26 cellular contexts compared by ENCODE assay signal in the genomic region with DNA sequence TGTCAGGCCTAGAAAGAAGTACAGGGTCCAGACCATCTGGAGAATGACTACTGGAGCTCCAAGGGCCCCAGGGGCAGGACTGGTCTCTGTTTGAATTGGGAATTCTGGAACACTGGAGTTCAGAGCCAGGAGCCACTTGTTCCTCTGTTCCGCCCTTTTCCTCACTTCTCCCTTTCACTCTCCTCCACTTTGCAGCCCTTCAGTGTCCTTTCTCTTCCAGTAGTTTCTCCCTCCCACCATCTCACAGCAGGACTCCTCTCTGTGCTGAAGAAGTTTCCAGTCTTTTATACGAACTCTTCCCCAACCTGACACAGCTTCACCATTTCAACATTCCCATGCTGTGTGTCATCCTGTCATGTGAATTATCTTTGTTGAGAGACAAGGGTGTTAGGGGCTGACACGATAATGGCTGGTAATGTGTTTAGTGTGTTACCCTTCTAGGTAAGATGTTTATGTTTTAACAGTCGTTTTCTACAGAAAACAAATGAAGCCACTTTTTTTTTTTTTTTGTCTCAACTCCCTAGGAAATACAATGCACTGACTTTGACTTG.
DNase-seq lines count a peak whose midpoint lies in the region; ATAC-seq and TF ChIP-seq lines count a peak whose summit lies in the region.
"Had no signal": no experiment of that assay in that cellular context is flagged by ENCODE, and none has a peak within 500 bp of the region (broad histone marks: within the 10 kb centered on the region; RNA-seq: fewer than 3 reads in every experiment).

No MANE protein-coding gene starts in this region.

- 53 to 60% (median 56%) methylated on average over 4 of the region's 4 CpGs for WGBS in psoas muscle, 3 donors
- 53% methylated on average over 4 of the region's 4 CpGs for WGBS in hepatocyte (ENCODE audit: low lambda C conversion rate, missing lambda C conversion rate)

- intact Hi-C loops in psoas muscle (cut with DNase I), result no loop called here

- H4K20me1 ChIP-seq in neural cell (ENCODE audit: insufficient read depth) (no peaks in the 10 kb centered on the region), hepatocyte (ENCODE audit: insufficient read depth, poor library complexity, severe bottlenecking) (no peaks in the 10 kb centered on the region)

- H3K4me3 ChIP-seq in NT2/D1 (ENCODE audit: insufficient read length, low read depth) (no peak overlapping the region), epithelial cell of esophagus (ENCODE audit: low read length) (no peak overlapping the region), neural cell (ENCODE audit: low read length) (no peak overlapping the region), psoas muscle (no peak overlapping the region), hepatocyte (no peak overlapping the region)
- H3K4me3 ChIP-seq: esophagus muscularis mucosa, HAP-1, left lung, right lobe of liver had no signal

- H3K9ac ChIP-seq in NT2/D1 (ENCODE audit: insufficient read length, low read depth) (no peak overlapping the region), neural cell (ENCODE audit: low read length) (no peak overlapping the region)

- H3K4me2 ChIP-seq in neural cell (ENCODE audit: low read length) (no peak overlapping the region), hepatocyte (no peak overlapping the region)

- TF ChIP-seq EP300 in neural cell (conservative IDR thresholded peaks at IDR 0.05; ENCODE audit: poor library complexity, severe bottlenecking), result peak; percentile 83

- no peak for TF ChIP-seq RAD21 in neural cell (conservative IDR thresholded peaks at IDR 0.05)

- H3F3A ChIP-seq in neural cell (ENCODE audit: insufficient read depth, low read length, poor library complexity, severe bottlenecking), result no peaks in the 10 kb centered on the region

- H3K79me2 ChIP-seq in neural cell (replicated peaks; ENCODE audit: insufficient read depth, low read length) (no peaks in the 10 kb centered on the region), hepatocyte (no peaks in the 10 kb centered on the region)

- H3K27ac ChIP-seq in neural cell (ENCODE audit: low read length) (no peak overlapping the region), psoas muscle (no peak overlapping the region), hepatocyte (no peak overlapping the region)
- H3K27ac ChIP-seq: esophagus muscularis mucosa, foreskin keratinocyte, left lung, right lobe of liver had no signal

- no peaks in the 10 kb centered on the region for H3K27me3 ChIP-seq in NT2/D1 (ENCODE audit: insufficient read depth, insufficient read length)
- no peaks in the 10 kb centered on the region for H3K27me3 ChIP-seq in neural cell (ENCODE audit: insufficient read depth, low read depth, low read length)
- H3K27me3 ChIP-seq in psoas muscle (ENCODE audit: insufficient read depth in 3 of 3, low read length in 2 of 3), result no peaks in the 10 kb centered on the region
- no peaks in the 10 kb centered on the region for H3K27me3 ChIP-seq in hepatocyte
- H3K27me3 ChIP-seq: esophagus muscularis mucosa, foreskin keratinocyte, right lobe of liver had no signal

- no peaks in the 10 kb centered on the region for H3K4me1 ChIP-seq in NT2/D1 (ENCODE audit: insufficient read depth, insufficient read length)
- no peaks in the 10 kb centered on the region for H3K4me1 ChIP-seq in psoas muscle
- H3K4me1 ChIP-seq in hepatocyte (ENCODE audit: insufficient read depth), result no peaks in the 10 kb centered on the region
- H3K4me1 ChIP-seq: esophagus muscularis mucosa, foreskin keratinocyte, left lung, right lobe of liver had no signal

- no peaks in the 10 kb centered on the region for H3K36me3 ChIP-seq in NT2/D1 (ENCODE audit: insufficient read depth, insufficient read length, low read length)
- H3K36me3 ChIP-seq in neural cell (ENCODE audit: insufficient read depth, low read length), result no peaks in the 10 kb centered on the region
- no peaks in the 10 kb centered on the region for H3K36me3 ChIP-seq in psoas muscle (ENCODE audit: insufficient read depth in 1 of 2, low read depth in 1 of 2)
- H3K36me3 ChIP-seq in hepatocyte (replicated peaks; ENCODE audit: insufficient read depth, low read depth), result no peaks in the 10 kb centered on the region
- H3K36me3 ChIP-seq: esophagus muscularis mucosa, HAP-1, left lung, right lobe of liver had no signal

- H3K9me2 ChIP-seq in neural cell (ENCODE audit: insufficient read depth, low read length), result no peaks in the 10 kb centered on the region
- H3K9me2 ChIP-seq in hepatocyte (replicated peaks; ENCODE audit: insufficient read depth), result no peaks in the 10 kb centered on the region

- H3K9me3 ChIP-seq in NT2/D1 (ENCODE audit: insufficient read depth, low read length) (no peaks in the 10 kb centered on the region), neural cell (ENCODE audit: low read length) (no peaks in the 10 kb centered on the region), psoas muscle (no peaks in the 10 kb centered on the region), hepatocyte (ENCODE audit: low read depth) (no peaks in the 10 kb centered on the region)
- H3K9me3 ChIP-seq: esophagus muscularis mucosa, HAP-1, left lung, right lobe of liver had no signal

- ATAC-seq in psoas muscle, result no peak
- ATAC-seq: foreskin keratinocyte; left lung; right lobe of liver; stimulated activated naive CD8-positive, alpha-beta T cell treated with anti-CD3 and anti-CD28 coated beads, Interleukin-15, amount 100 ng/mL, for 72 hours had no signal

- no peak for TF ChIP-seq CTCF in epithelial cell of esophagus (IDR thresholded peaks at IDR 0.05; ENCODE audit: insufficient read depth, low read depth, low read length, missing control alignments)
- TF ChIP-seq CTCF in neural cell (IDR thresholded peaks at IDR 0.05; ENCODE audit: poor library complexity, severe bottlenecking), result no peak
- no peak for TF ChIP-seq CTCF in psoas muscle (IDR thresholded peaks at IDR 0.05)
- TF ChIP-seq CTCF in hepatocyte (IDR thresholded peaks at IDR 0.05; ENCODE audit: poor library complexity), result no peak

- peak; percentile 22 for DNase-seq in ELF-1 (ENCODE audit: low read depth, low spot score)
- peak; percentile 11 for DNase-seq in NT2/D1 (ENCODE audit: low read depth, low spot score)
- peak; percentile 1 for DNase-seq in epithelial cell of esophagus (ENCODE audit: low read depth)
- DNase-seq in psoas muscle, result no peak
- no peak for DNase-seq in hepatocyte (ENCODE audit: low spot score)
- DNase-seq in cortex of kidney (lab: John Stamatoyannopoulos, UW), result no peak
- no peak for DNase-seq in activated effector memory CD4-positive, alpha-beta T cell treated with Interleukin-2 at 50 U/mL for 16 hours
- DNase-seq: activated CD4-positive, alpha-beta T cell treated with anti-CD3 and anti-CD28 coated beads for 48 hours; activated CD8-positive, alpha-beta memory T cell treated with anti-CD3 and anti-CD28 coated beads for 24 hours; activated T-cell treated with anti-CD3 and anti-CD28 coated beads for 4 hours; caudate nucleus; CD8-positive, alpha-beta memory T cell; DMS 273 treated with DMSO at 0.1 percent for 48 hours; left lung; NCI-H1048; NCI-H187 treated with DMSO at 0.1 percent for 48 hours; NCI-H2171; NCI-H510A treated with DMSO at 0.1 percent for 48 hours; right lobe of liver; stimulated activated CD4-positive, alpha-beta T cell treated with anti-CD3 and anti-CD28 coated beads, Interleukin-2, amount 100 ng/mL, for 48 hours; stimulated activated naive CD8-positive, alpha-beta T cell treated with anti-CD3 and anti-CD28 coated beads, Interleukin-15, amount 100 ng/mL, for 72 hours; T1000 had no signal

- H2AFZ ChIP-seq in neural cell (ENCODE audit: low read depth, low read length) (no peak overlapping the region), hepatocyte (no peak overlapping the region)

TF ChIP-seq in neural cell, 6 proteins besides CTCF, POLR2A, EP300 and RAD21:
- TF ChIP-seq POLR2AphosphoS5 (IDR thresholded peaks at IDR 0.05), result peak; percentile 83
- TF ChIP-seq, protein P1, sequence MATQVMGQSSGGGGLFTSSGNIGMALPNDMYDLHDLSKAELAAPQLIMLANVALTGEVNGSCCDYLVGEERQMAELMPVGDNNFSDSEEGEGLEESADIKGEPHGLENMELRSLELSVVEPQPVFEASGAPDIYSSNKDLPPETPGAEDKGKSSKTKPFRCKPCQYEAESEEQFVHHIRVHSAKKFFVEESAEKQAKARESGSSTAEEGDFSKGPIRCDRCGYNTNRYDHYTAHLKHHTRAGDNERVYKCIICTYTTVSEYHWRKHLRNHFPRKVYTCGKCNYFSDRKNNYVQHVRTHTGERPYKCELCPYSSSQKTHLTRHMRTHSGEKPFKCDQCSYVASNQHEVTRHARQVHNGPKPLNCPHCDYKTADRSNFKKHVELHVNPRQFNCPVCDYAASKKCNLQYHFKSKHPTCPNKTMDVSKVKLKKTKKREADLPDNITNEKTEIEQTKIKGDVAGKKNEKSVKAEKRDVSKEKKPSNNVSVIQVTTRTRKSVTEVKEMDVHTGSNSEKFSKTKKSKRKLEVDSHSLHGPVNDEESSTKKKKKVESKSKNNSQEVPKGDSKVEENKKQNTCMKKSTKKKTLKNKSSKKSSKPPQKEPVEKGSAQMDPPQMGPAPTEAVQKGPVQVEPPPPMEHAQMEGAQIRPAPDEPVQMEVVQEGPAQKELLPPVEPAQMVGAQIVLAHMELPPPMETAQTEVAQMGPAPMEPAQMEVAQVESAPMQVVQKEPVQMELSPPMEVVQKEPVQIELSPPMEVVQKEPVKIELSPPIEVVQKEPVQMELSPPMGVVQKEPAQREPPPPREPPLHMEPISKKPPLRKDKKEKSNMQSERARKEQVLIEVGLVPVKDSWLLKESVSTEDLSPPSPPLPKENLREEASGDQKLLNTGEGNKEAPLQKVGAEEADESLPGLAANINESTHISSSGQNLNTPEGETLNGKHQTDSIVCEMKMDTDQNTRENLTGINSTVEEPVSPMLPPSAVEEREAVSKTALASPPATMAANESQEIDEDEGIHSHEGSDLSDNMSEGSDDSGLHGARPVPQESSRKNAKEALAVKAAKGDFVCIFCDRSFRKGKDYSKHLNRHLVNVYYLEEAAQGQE (IDR thresholded peaks at IDR 0.05; ENCODE audit: borderline replicate concordance), result no peak

Comparison
In these comparisons a context has a peak if more than half of its experiments do, and no peak if none do; other contexts are left out.
1. DNase-seq: peak in ELF-1 (single experiment), NT2/D1 (single experiment) and epithelial cell of esophagus (single experiment); none in psoas muscle (0 of 2), hepatocyte (single experiment), cortex of kidney (single experiment) and activated effector memory CD4-positive, alpha-beta T cell treated with Interleukin-2 at 50 U/mL for 16 hours (single experiment).